17 cellular contexts compared by ENCODE assay signal in genomic region chr4:77202491-77202890, GRCh38.
"Had no signal": no experiment of that assay in that cellular context is flagged by ENCODE, and none has a peak within 500 bp of the region (broad histone marks: within the 10 kb centered on the region; RNA-seq: fewer than 3 reads in every experiment).

No MANE protein-coding gene starts in this region.

- H3K27me3 ChIP-seq: gastroesophageal sphincter, neutrophil, right atrium auricular region, thyroid gland, uterus had no signal

- DNase-seq: activated CD4-positive, alpha-beta T cell treated with anti-CD3 and anti-CD28 coated beads for 48 hours; activated CD8-positive, alpha-beta memory T cell treated with anti-CD3 and anti-CD28 coated beads, Interleukin-2, amount 50 U/mL, for 48 hours; activated CD8-positive, alpha-beta T cell treated with anti-CD3 and anti-CD28 coated beads, Interleukin-2, amount 10 ng/mL, durations not matched to agents 7 days and 5 days; activated naive CD4-positive, alpha-beta T cell treated with Interleukin-2 at 50 U/mL for 16 hours; dermis blood vessel endothelial cell; kidney glomerular epithelial cell; lower lobe of right lung; naive thymus-derived CD8-positive, alpha-beta T cell; posterior cingulate gyrus; thyroid gland; uterus; WERI-Rb-1 had no signal

- H3K9me3 ChIP-seq: gastroesophageal sphincter, lower lobe of right lung, neutrophil, right atrium auricular region, thyroid gland, uterus had no signal

- H3K27ac ChIP-seq: gastroesophageal sphincter, lower lobe of right lung, neutrophil, right atrium auricular region, thyroid gland, uterus, WERI-Rb-1 had no signal

- ATAC-seq: activated CD8-positive, alpha-beta T cell treated with anti-CD3 and anti-CD28 coated beads, Interleukin-2, amount 10 ng/mL, durations not matched to agents 7 days and 5 days; gastroesophageal sphincter; naive thymus-derived CD8-positive, alpha-beta T cell had no signal

- H3K36me3 Mint-ChIP-seq: naive thymus-derived CD8-positive, alpha-beta T cell had no signal

- H3K36me3 ChIP-seq: gastroesophageal sphincter, lower lobe of right lung, neutrophil, right atrium auricular region, thyroid gland, uterus, WERI-Rb-1 had no signal

- H3K4me1 ChIP-seq: gastroesophageal sphincter, lower lobe of right lung, right atrium auricular region, thyroid gland, uterus had no signal

- H3K4me3 Mint-ChIP-seq: activated CD8-positive, alpha-beta T cell treated with anti-CD3 and anti-CD28 coated beads, Interleukin-2, amount 10 ng/mL, durations not matched to agents 7 days and 5 days; central memory CD8-positive, alpha-beta T cell; naive thymus-derived CD8-positive, alpha-beta T cell had no signal

- H3K27ac Mint-ChIP-seq: activated CD8-positive, alpha-beta T cell treated with anti-CD3 and anti-CD28 coated beads, Interleukin-2, amount 10 ng/mL, durations not matched to agents 7 days and 5 days; naive thymus-derived CD8-positive, alpha-beta T cell had no signal

- H3K4me3 ChIP-seq: gastroesophageal sphincter, lower lobe of right lung, right atrium auricular region, skin epidermis, thyroid gland, uterus had no signal

- H3K9me3 Mint-ChIP-seq: central memory CD8-positive, alpha-beta T cell; naive thymus-derived CD8-positive, alpha-beta T cell had no signal

- H3K4me1 Mint-ChIP-seq: central memory CD8-positive, alpha-beta T cell had no signal
